ENCODE assay signal across 11 cellular contexts in genomic region chr9:132946624-132947295, GRCh38. TPM values are rescaled to one million over a fixed set of nuclear protein-coding genes. Genes with fewer than 3 reads are reported as not detected.
DNase-seq lines count a peak whose midpoint lies in the region; ATAC-seq and TF ChIP-seq lines count a peak whose summit lies in the region.
"Had no signal": no experiment of that assay in that cellular context is flagged by ENCODE, and none has a peak within 500 bp of the region (broad histone marks: within the 10 kb centered on the region; RNA-seq: fewer than 3 reads in every experiment).

No MANE protein-coding gene starts in this region.

- H3K27ac Mint-ChIP-seq in activated CD4-positive, alpha-beta memory T cell treated with anti-CD3 and anti-CD28 coated beads, Interleukin-2, amount 10 ng/mL, durations not matched to agents 7 days and 5 days = no peak overlapping the region

- CTCF ChIA-PET in activated CD4-positive, alpha-beta memory T cell treated with anti-CD3 and anti-CD28 coated beads, Interleukin-2, amount 10 ng/mL, durations not matched to agents 7 days and 5 days (lab: Charles Lee) = interaction anchor here (0.6 to 1.0 kb wide), 4 partner anchors 45 to 416 kb away, joined by 3 to 5 read pairs (median 4); no protein-coding TSS in a partner anchor

- H3K4me1 Mint-ChIP-seq in activated CD4-positive, alpha-beta memory T cell treated with anti-CD3 and anti-CD28 coated beads, Interleukin-2, amount 10 ng/mL, durations not matched to agents 7 days and 5 days = peaks cover 24% of the 10 kb centered on the region
- peaks cover 28% of the 10 kb centered on the region for H3K4me1 Mint-ChIP-seq in activated T-cell treated with anti-CD3 and anti-CD28 coated beads, Interleukin-2, amount 50 U/mL, for 4 hours (ENCODE audit: low read depth)

- TF ChIP-seq CTCF in AG10803 (conservative IDR thresholded peaks at IDR 0.05; ENCODE audit: low read length) (no peak), astrocyte of the spinal cord (IDR thresholded peaks at IDR 0.05; ENCODE audit: low read depth, low read length) (no peak), GM13976 (IDR thresholded peaks at IDR 0.05; ENCODE audit: borderline replicate concordance, control extremely low read depth, extremely low read depth, insufficient read depth, missing control alignments) (no peak)

- no peak overlapping the region for H3K4me3 Mint-ChIP-seq in activated CD4-positive, alpha-beta memory T cell treated with anti-CD3 and anti-CD28 coated beads, Interleukin-2, amount 10 ng/mL, durations not matched to agents 7 days and 5 days
- no peak overlapping the region for H3K4me3 Mint-ChIP-seq in activated T-cell treated with anti-CD3 and anti-CD28 coated beads, Interleukin-2, amount 50 U/mL, for 4 hours

- no peaks in the 10 kb centered on the region for H3K9me3 Mint-ChIP-seq in activated CD4-positive, alpha-beta memory T cell treated with anti-CD3 and anti-CD28 coated beads, Interleukin-2, amount 10 ng/mL, durations not matched to agents 7 days and 5 days
- H3K9me3 Mint-ChIP-seq in activated T-cell treated with anti-CD3 and anti-CD28 coated beads, Interleukin-2, amount 50 U/mL, for 4 hours = no peaks in the 10 kb centered on the region

- peaks cover 3% of the 10 kb centered on the region for H3K36me3 Mint-ChIP-seq in activated CD4-positive, alpha-beta memory T cell treated with anti-CD3 and anti-CD28 coated beads, Interleukin-2, amount 10 ng/mL, durations not matched to agents 7 days and 5 days (ENCODE audit: low read depth)
- peaks cover 2% of the 10 kb centered on the region for H3K36me3 Mint-ChIP-seq in activated T-cell treated with anti-CD3 and anti-CD28 coated beads, Interleukin-2, amount 50 U/mL, for 4 hours (ENCODE audit: insufficient read depth)

- peak; percentile 59 for DNase-seq in AG10803 (ENCODE audit: low read depth)
- peak; percentile 64 for DNase-seq in HT1080 (ENCODE audit: low read depth)
- peak; percentile 27 for DNase-seq in astrocyte of the spinal cord (ENCODE audit: low read depth, low spot score)
- DNase-seq in kidney tubule cell (ENCODE audit: low spot score) = peak; percentile 76
- no peak for DNase-seq in KG1 (lab: John Stamatoyannopoulos, UW)
- DNase-seq in activated CD4-positive, alpha-beta memory T cell treated with anti-CD3 and anti-CD28 coated beads, Interleukin-2, amount 10 ng/mL, durations not matched to agents 7 days and 5 days = no peak
- no peak for DNase-seq in GM13976 (ENCODE audit: low spot score)
- no peak for DNase-seq in activated T-cell treated with anti-CD3 and anti-CD28 coated beads, Interleukin-2, amount 50 U/mL, for 4 hours
- DNase-seq: COR-L47, NCI-H526 treated with DMSO at 0.1 percent for 48 hours had no signal

- H3K27me3 Mint-ChIP-seq in activated CD4-positive, alpha-beta memory T cell treated with anti-CD3 and anti-CD28 coated beads, Interleukin-2, amount 10 ng/mL, durations not matched to agents 7 days and 5 days = no peaks in the 10 kb centered on the region
- no peaks in the 10 kb centered on the region for H3K27me3 Mint-ChIP-seq in activated T-cell treated with anti-CD3 and anti-CD28 coated beads, Interleukin-2, amount 50 U/mL, for 4 hours (ENCODE audit: low read depth)

- ATAC-seq in activated T-cell treated with anti-CD3 and anti-CD28 coated beads, Interleukin-2, amount 50 U/mL, for 4 hours = no peak

- H3K4me3 ChIP-seq in AG10803 (ENCODE audit: low read length) (no peak overlapping the region), astrocyte of the spinal cord (ENCODE audit: low read depth, low read length) (no peak overlapping the region)
- H3K4me3 ChIP-seq: thoracic aorta had no signal

- POLR2A ChIA-PET in activated CD4-positive, alpha-beta memory T cell treated with anti-CD3 and anti-CD28 coated beads, Interleukin-2, amount 10 ng/mL, durations not matched to agents 7 days and 5 days (lab: Charles Lee) = no interaction called here

- in situ Hi-C loops in astrocyte of the spinal cord (cut with HindIII; ENCODE audit: low sequenced_read_pairs) = no loop called here
- in situ Hi-C loops in GM13976 (cut with MboI; ENCODE audit: low sequenced_read_pairs, unreplicated experiment) = no loop called here

RNA-seq across cellular contexts. Expression of gene TSC1, which starts 2.3 kb away (rescaled TPM):
- total RNA-seq in HT1080 (2014; rRNA removed; shearing (Covaris generic)) = 16.6 and 18.3 TPM in 2 replicates
- 12.1 and 15.3 TPM in 2 replicates for polyA plus RNA-seq in HT1080 (2015; cell fraction: cytosol; rRNA removed)
- 54.3 and 55.2 TPM in 2 replicates for polyA plus RNA-seq in HT1080 (2015; cell fraction: nucleus; rRNA removed)
- 10 to 100 TPM; 30.0 to 31.0 TPM for total RNA-seq in activated CD4-positive, alpha-beta memory T cell treated with anti-CD3 and anti-CD28 coated beads, Interleukin-2, amount 10 ng/mL, durations not matched to agents 7 days and 5 days
- total RNA-seq in activated T-cell treated with anti-CD3 and anti-CD28 coated beads, Interleukin-2, amount 50 U/mL, for 4 hours = 10 to 100 TPM; 23.6 to 26.8 (median 24.0) TPM

RNA-seq across cellular contexts. Expression of gene GFI1B, which starts 31.7 kb away (rescaled TPM):
- not detected in 2 replicates for total RNA-seq in HT1080 (2014; rRNA removed; shearing (Covaris generic))
- 0.02 TPM in 1 of 2 replicates, not detected in the other for polyA plus RNA-seq in HT1080 (2015; cell fraction: cytosol; rRNA removed)
- polyA plus RNA-seq in HT1080 (2015; cell fraction: nucleus; rRNA removed) = not detected in 2 replicates
- not detected for total RNA-seq in activated CD4-positive, alpha-beta memory T cell treated with anti-CD3 and anti-CD28 coated beads, Interleukin-2, amount 10 ng/mL, durations not matched to agents 7 days and 5 days
- total RNA-seq in activated T-cell treated with anti-CD3 and anti-CD28 coated beads, Interleukin-2, amount 50 U/mL, for 4 hours = under 1 TPM; 0.16 to 0.87 (median 0.56) TPM
- total RNA-seq: thoracic aorta had no signal

Comparison
In these comparisons a context has a peak if more than half of its experiments do, and no peak if none do; other contexts are left out.
1. DNase-seq: peak in AG10803 (single experiment), HT1080 (single experiment), astrocyte of the spinal cord (single experiment) and kidney tubule cell (single experiment); none in KG1 (single experiment), activated CD4-positive, alpha-beta memory T cell treated with anti-CD3 and anti-CD28 coated beads, Interleukin-2, amount 10 ng/mL, durations not matched to agents 7 days and 5 days (single experiment), GM13976 (single experiment) and activated T-cell treated with anti-CD3 and anti-CD28 coated beads, Interleukin-2, amount 50 U/mL, for 4 hours (single experiment).